In genomic region chr1:167515893-167516321, GRCh38 we compare ENCODE assay signal across 18 cellular contexts. TPM values are rescaled to one million over a fixed set of nuclear protein-coding genes. Genes with fewer than 3 reads are reported as not detected.
DNase-seq lines count a peak whose midpoint lies in the region; ATAC-seq and TF ChIP-seq lines count a peak whose summit lies in the region.
"Had no signal": no experiment of that assay in that cellular context is flagged by ENCODE, and none has a peak within 500 bp of the region (broad histone marks: within the 10 kb centered on the region; RNA-seq: fewer than 3 reads in every experiment).

No MANE protein-coding gene starts in this region.

- ATAC-seq in activated naive CD4-positive, alpha-beta T cell treated with anti-CD3 and anti-CD28 coated beads, Interleukin-2, amount 50 U/mL, for 72 hours = peak in 1 of 2 donors; percentile 9
- ATAC-seq in natural killer cell (no peak), GM18870 (IDR thresholded peaks at IDR 0.05; ENCODE audit: unreplicated experiment) (no peak), GM21381 (IDR thresholded peaks at IDR 0.05; ENCODE audit: unreplicated experiment) (no peak)
- ATAC-seq: esophagus mucosa, HCT116, left ventricle myocardium superior had no signal

- H3K27ac Mint-ChIP-seq in T-helper 1 cell treated with Interleukin-12 subunit alpha and Interleukin-12 subunit beta and Interleukin-4 antibody, amounts not matched to agents 30 μg/mL and 1 μg/mL, for 36 hours = peak overlapping the region; percentile 99
- peak overlapping the region; percentile 99 for H3K27ac Mint-ChIP-seq in activated naive CD4-positive, alpha-beta T cell treated with anti-CD3 and anti-CD28 coated beads, Interleukin-2, amount 50 U/mL, for 72 hours
- peak overlapping the region; percentile 91 to 100 for H3K27ac Mint-ChIP-seq in natural killer cell

- peaks cover 53% of the 10 kb centered on the region for H3K36me3 Mint-ChIP-seq in T-helper 1 cell treated with Interleukin-12 subunit alpha and Interleukin-12 subunit beta and Interleukin-4 antibody, amounts not matched to agents 30 μg/mL and 1 μg/mL, for 36 hours (ENCODE audit: low read depth)
- H3K36me3 Mint-ChIP-seq in activated naive CD4-positive, alpha-beta T cell treated with anti-CD3 and anti-CD28 coated beads, Interleukin-2, amount 50 U/mL, for 72 hours = peaks cover 54 to 56% of the 10 kb centered on the region in 2 donors
- H3K36me3 Mint-ChIP-seq in natural killer cell = peaks cover 35% of the 10 kb centered on the region

- no peak for TF ChIP-seq CTCF in natural killer cell (IDR thresholded peaks at IDR 0.05)

- intact Hi-C loops in natural killer cell (cut with micrococcal nuclease) = loop anchor here (1.0 to 5.0 kb wide), 3 partner anchors 16 to 294 kb away; partner anchors contain the start of gene POU2F1

- no peaks in the 10 kb centered on the region for H3K27me3 Mint-ChIP-seq in T-helper 1 cell treated with Interleukin-12 subunit alpha and Interleukin-12 subunit beta and Interleukin-4 antibody, amounts not matched to agents 30 μg/mL and 1 μg/mL, for 36 hours (ENCODE audit: low read depth)
- no peaks in the 10 kb centered on the region for H3K27me3 Mint-ChIP-seq in natural killer cell (ENCODE audit: low read depth in 2 of 2)

- H3K9me3 Mint-ChIP-seq in T-helper 1 cell treated with Interleukin-12 subunit alpha and Interleukin-12 subunit beta and Interleukin-4 antibody, amounts not matched to agents 30 μg/mL and 1 μg/mL, for 36 hours = no peaks in the 10 kb centered on the region
- no peaks in the 10 kb centered on the region for H3K9me3 Mint-ChIP-seq in activated naive CD4-positive, alpha-beta T cell treated with anti-CD3 and anti-CD28 coated beads, Interleukin-2, amount 50 U/mL, for 72 hours
- H3K9me3 Mint-ChIP-seq in natural killer cell = no peaks in the 10 kb centered on the region

- H3K4me1 Mint-ChIP-seq in T-helper 1 cell treated with Interleukin-12 subunit alpha and Interleukin-12 subunit beta and Interleukin-4 antibody, amounts not matched to agents 30 μg/mL and 1 μg/mL, for 36 hours (ENCODE audit: low read depth) = peaks cover 61% of the 10 kb centered on the region
- H3K4me1 Mint-ChIP-seq in natural killer cell = peaks cover 62 to 72% of the 10 kb centered on the region in 2 donors

- H3K4me3 Mint-ChIP-seq in T-helper 1 cell treated with Interleukin-12 subunit alpha and Interleukin-12 subunit beta and Interleukin-4 antibody, amounts not matched to agents 30 μg/mL and 1 μg/mL, for 36 hours = peak overlapping the region; percentile 100
- H3K4me3 Mint-ChIP-seq in natural killer cell = peak overlapping the region; percentile 95

- DNase-seq in T-helper 1 cell (no peak), ELF-1 (ENCODE audit: low read depth, low spot score) (peak; percentile 40), natural killer cell (no peak), NCI-H1436 (lab: John Stamatoyannopoulos, UW) (no peak)
- no peak for DNase-seq in activated naive CD4-positive, alpha-beta T cell treated with anti-CD3 and anti-CD28 coated beads, Interleukin-2, amount 50 U/mL, for 72 hours (ENCODE audit: low spot score in 2 of 2)
- DNase-seq: dermis blood vessel endothelial cell, left ventricle myocardium superior, NCI-H1417, PC-9, thyroid gland had no signal

RNA-seq across cellular contexts. Expression of gene CD247, which starts 2.4 kb away (rescaled TPM):
- 100 to 1,000 TPM; 118 to 158 TPM for total RNA-seq in activated naive CD4-positive, alpha-beta T cell treated with anti-CD3 and anti-CD28 coated beads, Interleukin-2, amount 50 U/mL, for 72 hours
- total RNA-seq in natural killer cell = 1,000 to 10,000 TPM; 1,027 to 1,374 (median 1,309) TPM
- total RNA-seq: bronchial epithelial cell, dermis blood vessel endothelial cell, glomerular endothelial cell, PC-9, SJSA1 had no signal

RNA-seq across cellular contexts. Expression of gene CREG1, which starts 37.7 kb away (rescaled TPM):
- 10 to 100 TPM; 11.7 to 15.1 TPM for total RNA-seq in activated naive CD4-positive, alpha-beta T cell treated with anti-CD3 and anti-CD28 coated beads, Interleukin-2, amount 50 U/mL, for 72 hours
- total RNA-seq in natural killer cell = 10 to 100 TPM in 1 of 3 donors, 1 to 10 TPM in 2; 6.7 to 15.8 (median 8.9) TPM

Comparison
In these comparisons a context has a peak if more than half of its experiments do, and no peak if none do; other contexts are left out.
1. RNA of gene CD247, which starts 2.4 kb away (total RNA-seq): 1,027 to 1,374 TPM in natural killer cell; 118 to 158 TPM in activated naive CD4-positive, alpha-beta T cell treated with anti-CD3 and anti-CD28 coated beads, Interleukin-2, amount 50 U/mL, for 72 hours; every median in the first group is over 4 times any median in the second.
2. Peak in every context shown above with its lines, with median percentiles within 50 percentile points of each other: H3K27ac Mint-ChIP-seq.